In genomic region chr4:20251796-20252655, GRCh38 we compare ENCODE assay signal across 8 cellular contexts. TPM values are rescaled to one million over a fixed set of nuclear protein-coding genes. Genes with fewer than 3 reads are reported as not detected.
DNase-seq lines count a peak whose midpoint lies in the region; ATAC-seq and TF ChIP-seq lines count a peak whose summit lies in the region.

Gene SLIT2 (plus strand): TSS chr4:20251905. CDS start chr4:20253816, 1,911 bp downstream.

- peak within 1 kb of the TSS; percentile 52 for H3K4me3 ChIP-seq in SJCRH30
- peak within 1 kb of the TSS; percentile 51 for H3K4me3 ChIP-seq in colonic mucosa

- H3K27me3 Mint-ChIP-seq in IgD-negative memory B cell: peaks cover 40% of the 10 kb centered on the region
- peaks cover 49% of the 10 kb centered on the region for H3K27me3 Mint-ChIP-seq in stimulated activated memory B cell treated with anti-CD40 and anti-IgM and Interleukin-4, amounts not matched to agents 10 μg/mL and 1 μg/mL and 100 μg/mL, for 72 hours

- TF ChIP-seq CTCF in GM10248 (IDR thresholded peaks at IDR 0.05; ENCODE audit: control extremely low read depth, extremely low read depth, low read depth, missing control alignments) (no peak), colonic mucosa (IDR thresholded peaks at IDR 0.05) (no peak)

- H3K9me3 Mint-ChIP-seq in IgD-negative memory B cell: peaks cover 0 to 3% (median 0%) of the 10 kb centered on the region in 3 donors
- H3K9me3 Mint-ChIP-seq in stimulated activated memory B cell treated with anti-CD40 and anti-IgM and Interleukin-4, amounts not matched to agents 10 μg/mL and 1 μg/mL and 100 μg/mL, for 72 hours: no peaks in the 10 kb centered on the region

- H3K27me3 ChIP-seq in SJCRH30 (peaks cover 8% of the 10 kb centered on the region; the same call in 1 of the 2 replicates), colonic mucosa (peaks cover 35% of the 10 kb centered on the region)

- H3K36me3 ChIP-seq in SJCRH30 (no peaks in the 10 kb centered on the region), colonic mucosa (no peaks in the 10 kb centered on the region)

- peak; percentile 66 for ATAC-seq in GM21825 (IDR thresholded peaks at IDR 0.05; ENCODE audit: unreplicated experiment)
- peak; percentile 54 for ATAC-seq in stimulated activated memory B cell treated with anti-CD40 and anti-IgM and Interleukin-4, amounts not matched to agents 10 μg/mL and 1 μg/mL and 100 μg/mL, for 72 hours

- intact Hi-C loops in colonic mucosa (cut with DNase I): loop anchor here (10.0 kb wide), 1 partner anchor 1027 kb away; no protein-coding TSS in a partner anchor

- H3K4me3 Mint-ChIP-seq in IgD-negative memory B cell: peak within 1 kb of the TSS in 3 of 4 donors; percentile 37 to 73 (median 58)
- peak within 1 kb of the TSS; percentile 74 for H3K4me3 Mint-ChIP-seq in stimulated activated memory B cell treated with anti-CD40 and anti-IgM and Interleukin-4, amounts not matched to agents 10 μg/mL and 1 μg/mL and 100 μg/mL, for 72 hours

- H3K4me1 ChIP-seq in SJCRH30: no peaks in the 10 kb centered on the region
- peaks cover 7% of the 10 kb centered on the region for H3K4me1 ChIP-seq in colonic mucosa

- POLR2A ChIA-PET in GM10248 (lab: Yijun Ruan, JAX): no interaction called here

- no peaks in the 10 kb centered on the region for H3K9me3 ChIP-seq in SJCRH30 (replicated peaks)
- H3K9me3 ChIP-seq in colonic mucosa: no peaks in the 10 kb centered on the region

- H3K27ac ChIP-seq in SJCRH30 (no peak within 1 kb of the TSS), colonic mucosa (no peak within 1 kb of the TSS)

- CTCF ChIA-PET in GM10248 (lab: Yijun Ruan, JAX): no interaction called here

- H3K36me3 Mint-ChIP-seq in IgD-negative memory B cell: no peaks in the 10 kb centered on the region
- no peaks in the 10 kb centered on the region for H3K36me3 Mint-ChIP-seq in stimulated activated memory B cell treated with anti-CD40 and anti-IgM and Interleukin-4, amounts not matched to agents 10 μg/mL and 1 μg/mL and 100 μg/mL, for 72 hours

- peaks cover 2 to 15% (median 4%) of the 10 kb centered on the region in 3 donors for H3K4me1 Mint-ChIP-seq in IgD-negative memory B cell
- H3K4me1 Mint-ChIP-seq in stimulated activated memory B cell treated with anti-CD40 and anti-IgM and Interleukin-4, amounts not matched to agents 10 μg/mL and 1 μg/mL and 100 μg/mL, for 72 hours: peaks cover 38% of the 10 kb centered on the region

- H3K27ac Mint-ChIP-seq in IgD-negative memory B cell: no peak within 1 kb of the TSS
- H3K27ac Mint-ChIP-seq in stimulated activated memory B cell treated with anti-CD40 and anti-IgM and Interleukin-4, amounts not matched to agents 10 μg/mL and 1 μg/mL and 100 μg/mL, for 72 hours: no peak within 1 kb of the TSS

- peak within 1 kb of the TSS; percentile 40 to 62 for H3K9ac ChIP-seq in colonic mucosa (ENCODE audit: low read depth in 2 of 2, low read length in 2 of 2)

- DNase-seq in GM10248 (ENCODE audit: extremely low spot score) (peak; percentile 69), SJCRH30 (peak; percentile 76 to 84), colonic mucosa (peak; percentile 80), left kidney (ENCODE audit: low read depth, low spot score) (peak; percentile 94)
- no peak for DNase-seq in stimulated activated CD4-positive, alpha-beta T cell treated with anti-CD3 and anti-CD28 coated beads, Interleukin-4, amount 100 ng/mL, for 1 hour

RNA-seq across cellular contexts. Expression of gene SLIT2, which starts in this region (rescaled TPM):
- not detected for polyA plus RNA-seq in IgD-negative memory B cell
- 0.77 and 2.3 TPM in 2 replicates for total RNA-seq in SJCRH30 (2014; rRNA removed; shearing (Covaris generic))
- total RNA-seq in colonic mucosa: 1 to 10 TPM; 2.0 to 4.4 TPM
